ENCODE assay signal across 8 cellular contexts in the genomic region with DNA sequence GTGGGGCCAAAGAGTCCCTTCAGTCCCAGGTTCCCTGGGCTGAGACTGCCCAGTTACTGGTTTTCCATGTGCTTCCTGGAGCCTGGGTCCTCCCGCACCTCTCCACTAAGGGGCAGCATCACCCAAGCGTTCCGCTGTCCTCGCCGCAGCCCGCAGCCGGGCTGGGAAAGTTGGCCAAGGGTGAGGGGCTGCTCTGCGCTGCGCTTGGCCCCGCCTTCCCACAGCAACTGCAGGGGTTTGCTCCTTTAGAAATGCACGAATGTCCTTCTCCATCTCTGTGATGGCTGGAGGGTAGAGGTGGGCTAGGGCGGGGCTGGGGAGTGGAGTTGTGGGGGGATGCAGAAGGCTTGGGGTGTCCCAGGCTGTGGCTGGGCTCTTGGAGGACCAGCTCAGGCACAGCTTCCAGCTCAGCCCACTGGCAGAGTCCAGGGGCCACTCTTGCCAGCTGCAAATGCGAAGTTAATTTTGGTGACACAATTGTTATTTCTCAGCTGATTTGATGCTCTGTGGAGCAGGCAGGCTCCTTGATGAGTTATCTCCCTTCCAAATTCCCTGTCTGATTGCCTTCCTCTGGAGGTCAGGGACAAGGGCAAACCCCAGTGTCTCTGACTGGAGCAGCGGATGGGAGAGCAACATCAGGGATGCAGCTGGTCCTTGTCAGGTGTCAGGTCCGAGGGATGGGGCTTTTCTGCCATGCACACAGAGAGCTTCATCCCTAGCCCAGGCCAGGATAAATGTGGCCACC.
DNase-seq lines count a peak whose midpoint lies in the region; ATAC-seq, FAIRE-seq and TF ChIP-seq lines count a peak whose summit lies in the region.

No MANE protein-coding gene starts in this region.

- CTCF ChIA-PET in HepG2 (lab: Yijun Ruan, JAX; ENCODE audit: low intra/inter-chr PET ratio, low total read pairs) = interaction anchor here (0.7 to 4.1 kb wide), 14 partner anchors 12 to 256 kb away, joined by 3 to 170 read pairs (median 4); no protein-coding TSS in a partner anchor

- H3K4me1 Mint-ChIP-seq in stimulated activated effector memory CD8-positive, alpha-beta T cell treated with anti-CD3 and anti-CD28 coated beads, Interleukin-12 subunit alpha, Interleukin-12 subunit beta, amount 100 ng/mL, for 72 hours = peaks cover 54% of the 10 kb centered on the region

- H2AFZ ChIP-seq in HepG2 (ENCODE audit: low read length) = no peak overlapping the region

- H3K9me3 ChIP-seq in HepG2 (ENCODE audit: low read length) = no peaks in the 10 kb centered on the region

- H3K4me1 ChIP-seq in HepG2 (ENCODE audit: insufficient read depth, low read length) = peaks cover 48% of the 10 kb centered on the region

- H3K4me3 Mint-ChIP-seq in stimulated activated effector memory CD8-positive, alpha-beta T cell treated with anti-CD3 and anti-CD28 coated beads, Interleukin-12 subunit alpha, Interleukin-12 subunit beta, amount 100 ng/mL, for 72 hours = no peak overlapping the region

- BruUV-seq in HepG2 (replicated peaks; lab: Mats Ljungman, UMichigan) = no TSS peak

- FAIRE-seq in HepG2 (lab: Jason Lieb, UNC) = peak; percentile 79

- no peaks in the 10 kb centered on the region for H3K9me3 Mint-ChIP-seq in stimulated activated effector memory CD8-positive, alpha-beta T cell treated with anti-CD3 and anti-CD28 coated beads, Interleukin-12 subunit alpha, Interleukin-12 subunit beta, amount 100 ng/mL, for 72 hours

- H3K36me3 Mint-ChIP-seq in stimulated activated effector memory CD8-positive, alpha-beta T cell treated with anti-CD3 and anti-CD28 coated beads, Interleukin-12 subunit alpha, Interleukin-12 subunit beta, amount 100 ng/mL, for 72 hours = peaks cover 20% of the 10 kb centered on the region

- TF ChIP-seq EP300 in HepG2 (IDR thresholded peaks at IDR 0.05; ENCODE audit: low read depth in 2 of 2, low read length in 2 of 2) (peak in 1 of 2 experiments; percentile 15; a peak in 1 of 4 replicates), HepG2 (CRISPR knock-in tag; IDR thresholded peaks at IDR 0.05; ENCODE audit: borderline replicate concordance) (peak; percentile 57; the same call in 1 of the 2 replicates)

- ATAC-seq in GM21723 (IDR thresholded peaks at IDR 0.05; ENCODE audit: unreplicated experiment) (peak; percentile 49), HepG2 (peak; percentile 78)
- peak; percentile 80 for ATAC-seq in stimulated activated effector memory CD8-positive, alpha-beta T cell treated with anti-CD3 and anti-CD28 coated beads, Interleukin-12 subunit alpha, Interleukin-12 subunit beta, amount 100 ng/mL, for 72 hours

- H3K79me2 ChIP-seq in HepG2 (ENCODE audit: insufficient read depth, low read length) = no peaks in the 10 kb centered on the region

- WGBS in HepG2 (ENCODE audit: low lambda C conversion rate) = 17% methylated on average over 15 of the region's 15 CpGs

- H3K27ac ChIP-seq in cingulate gyrus (ENCODE audit: low read depth, low read length) (peak overlapping the region; percentile 8), HepG2 (ENCODE audit: extremely low read length, insufficient read depth, low read length) (no peak overlapping the region)

- no peak for TF ChIP-seq POLR2A in HepG2 (IDR thresholded peaks at IDR 0.05; ENCODE audit: insufficient read depth in 1 of 2, low read depth in 2 of 2, low read length in 2 of 2)

- no peaks in the 10 kb centered on the region for H4K20me1 ChIP-seq in HepG2 (ENCODE audit: insufficient read depth, low read length)

- no peak overlapping the region for H3K4me3 ChIP-seq in HepG2 (replicated peaks in 1 of 3; ENCODE audit: insufficient read depth in 1 of 3, low read depth in 2 of 3, low read length in 3 of 3)

- peak overlapping the region; percentile 54; the same call in 1 of the 2 replicates for H3K4me2 ChIP-seq in HepG2 (ENCODE audit: low read depth, low read length)

- peak; percentile 100 for TF ChIP-seq CTCF in HepG2 (CRISPR knock-in tag; IDR thresholded peaks at IDR 0.05)

- H3K27ac Mint-ChIP-seq in stimulated activated effector memory CD8-positive, alpha-beta T cell treated with anti-CD3 and anti-CD28 coated beads, Interleukin-12 subunit alpha, Interleukin-12 subunit beta, amount 100 ng/mL, for 72 hours = peak overlapping the region; percentile 68

- H3K27me3 ChIP-seq in HepG2 (ENCODE audit: control insufficient read depth in 1 of 2, insufficient read depth in 2 of 2, low read length in 2 of 2) = no peaks in the 10 kb centered on the region

- in situ Hi-C loops in HepG2 (cut with HindIII; ENCODE audit: extremely low pct_ligation_motif_present, low pct_unique_long_range_greater_than_20kb) = loop anchor here (25.0 kb wide), 1 partner anchor 240 kb away; the partner anchor contains the start of gene DNMT3B

- DNase-seq in AG20443 (ENCODE audit: low spot score) (peak; percentile 93), NCI-H226 (peak; percentile 16), HepG2 (ENCODE audit: low spot score) (peak; percentile 72), OCI-M2 (lab: John Stamatoyannopoulos, UW; ENCODE audit: unreplicated experiment) (no peak)
- DNase-seq in activated CD4-positive, alpha-beta T cell treated with anti-CD3 and anti-CD28 coated beads for 48 hours = peak; percentile 78
- peak; percentile 53 to 74 for DNase-seq in stimulated activated effector memory CD8-positive, alpha-beta T cell treated with anti-CD3 and anti-CD28 coated beads, Interleukin-12 subunit alpha, Interleukin-12 subunit beta, amount 100 ng/mL, for 72 hours (ENCODE audit: low spot score in 2 of 2)

- peak; percentile 100 for TF ChIP-seq RAD21 in HepG2 (CRISPR knock-in tag; IDR thresholded peaks at IDR 0.05)

- POLR2A ChIA-PET in HepG2 (lab: Yijun Ruan, JAX) = interaction anchor here (1.3 to 6.5 kb wide), 14 partner anchors 10 to 164 kb away, joined by 3 to 197 read pairs (median 8); partner anchors contain the start of genes ASXL1 and NOL4L

- no peak overlapping the region for H3K9ac ChIP-seq in HepG2 (ENCODE audit: insufficient read depth, low read depth, low read length)

- peaks cover 9 to 14% of the 10 kb centered on the region in 2 experiments; a peak in 3 of 5 replicates for H3K36me3 ChIP-seq in HepG2 (replicated peaks in 1 of 2; ENCODE audit: control insufficient read depth in 1 of 2, insufficient read depth in 2 of 2, low read length in 2 of 2)

- intact Hi-C loops in HepG2 (cut with micrococcal nuclease; ENCODE audit: unreplicated experiment) = loop anchor here (1.0 to 10.0 kb wide), 4 partner anchors 40 to 253 kb away; no protein-coding TSS in a partner anchor

TF ChIP-seq in HepG2, 621 proteins besides CTCF, POLR2A, EP300 and RAD21 (continues in another document):
- TF ChIP-seq PHF20 (CRISPR knock-in tag; IDR thresholded peaks at IDR 0.05) = no peak
- TF ChIP-seq GLI4 (CRISPR knock-in tag; IDR thresholded peaks at IDR 0.05; ENCODE audit: borderline replicate concordance) = peak; percentile 37; the same call in 1 of the 2 replicates
- peak; percentile 88; the same call in 1 of the 2 replicates for TF ChIP-seq CBX5 (CRISPR knock-in tag; IDR thresholded peaks at IDR 0.05; ENCODE audit: borderline replicate concordance)
- TF ChIP-seq HDAC1 (CRISPR knock-in tag; IDR thresholded peaks at IDR 0.05) = peak; percentile 80
- peak; percentile 95 for TF ChIP-seq SALL1 (CRISPR knock-in tag; IDR thresholded peaks at IDR 0.05)
- no peak for TF ChIP-seq EED (CRISPR knock-in tag; IDR thresholded peaks at IDR 0.05)
- peak; percentile 86; the same call in 1 of the 2 replicates for TF ChIP-seq ZSCAN31 (CRISPR knock-in tag; IDR thresholded peaks at IDR 0.05; ENCODE audit: low read depth)
- no peak for TF ChIP-seq ATRX (CRISPR knock-in tag; IDR thresholded peaks at IDR 0.05; ENCODE audit: borderline replicate concordance)
- peak; percentile 49 for TF ChIP-seq SOX5 (CRISPR knock-in tag; IDR thresholded peaks at IDR 0.05; ENCODE audit: borderline replicate concordance)
- TF ChIP-seq ZNF790 (CRISPR knock-in tag; IDR thresholded peaks at IDR 0.05; ENCODE audit: borderline replicate concordance) = no peak
- TF ChIP-seq ZNF670 (CRISPR knock-in tag; IDR thresholded peaks at IDR 0.05; ENCODE audit: borderline replicate concordance) = peak; percentile 48; the same call in 1 of the 2 replicates
- TF ChIP-seq SP2 (CRISPR knock-in tag; IDR thresholded peaks at IDR 0.05) = no peak
- TF ChIP-seq ZNF510 (CRISPR knock-in tag; IDR thresholded peaks at IDR 0.05; ENCODE audit: low read depth) = no peak; the same call in 1 of the 2 replicates
- TF ChIP-seq, protein P1, sequence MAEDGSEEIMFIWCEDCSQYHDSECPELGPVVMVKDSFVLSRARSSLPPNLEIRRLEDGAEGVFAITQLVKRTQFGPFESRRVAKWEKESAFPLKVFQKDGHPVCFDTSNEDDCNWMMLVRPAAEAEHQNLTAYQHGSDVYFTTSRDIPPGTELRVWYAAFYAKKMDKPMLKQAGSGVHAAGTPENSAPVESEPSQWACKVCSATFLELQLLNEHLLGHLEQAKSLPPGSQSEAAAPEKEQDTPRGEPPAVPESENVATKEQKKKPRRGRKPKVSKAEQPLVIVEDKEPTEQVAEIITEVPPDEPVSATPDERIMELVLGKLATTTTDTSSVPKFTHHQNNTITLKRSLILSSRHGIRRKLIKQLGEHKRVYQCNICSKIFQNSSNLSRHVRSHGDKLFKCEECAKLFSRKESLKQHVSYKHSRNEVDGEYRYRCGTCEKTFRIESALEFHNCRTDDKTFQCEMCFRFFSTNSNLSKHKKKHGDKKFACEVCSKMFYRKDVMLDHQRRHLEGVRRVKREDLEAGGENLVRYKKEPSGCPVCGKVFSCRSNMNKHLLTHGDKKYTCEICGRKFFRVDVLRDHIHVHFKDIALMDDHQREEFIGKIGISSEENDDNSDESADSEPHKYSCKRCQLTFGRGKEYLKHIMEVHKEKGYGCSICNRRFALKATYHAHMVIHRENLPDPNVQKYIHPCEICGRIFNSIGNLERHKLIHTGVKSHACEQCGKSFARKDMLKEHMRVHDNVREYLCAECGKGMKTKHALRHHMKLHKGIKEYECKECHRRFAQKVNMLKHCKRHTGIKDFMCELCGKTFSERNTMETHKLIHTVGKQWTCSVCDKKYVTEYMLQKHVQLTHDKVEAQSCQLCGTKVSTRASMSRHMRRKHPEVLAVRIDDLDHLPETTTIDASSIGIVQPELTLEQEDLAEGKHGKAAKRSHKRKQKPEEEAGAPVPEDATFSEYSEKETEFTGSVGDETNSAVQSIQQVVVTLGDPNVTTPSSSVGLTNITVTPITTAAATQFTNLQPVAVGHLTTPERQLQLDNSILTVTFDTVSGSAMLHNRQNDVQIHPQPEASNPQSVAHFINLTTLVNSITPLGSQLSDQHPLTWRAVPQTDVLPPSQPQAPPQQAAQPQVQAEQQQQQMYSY (CRISPR knock-in tag; IDR thresholded peaks at IDR 0.05) = no peak
- TF ChIP-seq ZNF180 (CRISPR knock-in tag; IDR thresholded peaks at IDR 0.05; ENCODE audit: borderline replicate concordance, low read depth) = no peak
- peak; percentile 82 for TF ChIP-seq MED1 (CRISPR knock-in tag; IDR thresholded peaks at IDR 0.05)
